8 cellular contexts compared by ENCODE assay signal in the genomic region with DNA sequence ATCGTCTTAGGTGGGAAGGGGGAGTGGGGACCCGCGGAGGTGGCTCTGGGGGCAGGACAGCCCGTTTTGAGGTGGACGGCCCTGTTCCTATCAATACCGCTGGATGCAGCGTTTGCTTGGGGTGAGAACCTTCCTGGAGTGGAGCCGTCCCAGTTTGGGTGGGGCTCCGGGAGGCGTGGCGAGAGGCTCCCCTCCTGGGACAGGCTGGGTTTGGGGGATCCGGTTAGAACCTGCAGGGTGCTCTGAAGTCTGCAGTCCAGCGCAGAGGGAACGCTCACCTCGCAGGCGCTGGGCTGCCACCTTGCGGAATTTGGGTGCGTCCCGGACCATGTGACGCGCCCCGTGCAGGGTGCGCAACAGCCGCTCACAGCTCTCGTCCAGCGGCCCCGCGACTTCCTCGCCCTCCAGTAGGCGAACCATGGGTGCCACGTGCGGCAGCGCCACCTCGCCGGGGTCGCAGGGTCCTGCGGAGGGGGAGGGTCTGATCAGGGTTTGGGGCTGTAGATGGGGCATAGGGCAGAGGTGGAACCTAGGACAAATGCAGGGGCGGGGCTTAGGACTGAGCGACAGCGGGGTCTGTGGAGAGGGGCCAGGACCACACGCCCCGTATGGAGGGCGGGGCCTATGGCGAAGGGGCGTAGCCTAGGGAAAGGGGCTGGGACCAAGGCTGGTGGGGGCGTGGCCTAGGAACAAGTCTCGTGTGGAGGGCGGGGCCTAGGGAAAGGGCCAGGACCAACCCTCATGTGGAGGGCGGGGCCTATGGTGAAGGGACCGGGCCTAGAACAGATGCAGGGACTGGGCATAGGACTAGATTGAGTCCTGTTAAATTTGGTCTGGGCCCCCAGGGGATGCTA. TPM values are rescaled to one million over a fixed set of nuclear protein-coding genes. Genes with fewer than 3 reads are reported as not detected.
DNase-seq lines count a peak whose midpoint lies in the region; ATAC-seq and TF ChIP-seq lines count a peak whose summit lies in the region.

No MANE protein-coding gene starts in this region.

- H3K9me3 ChIP-seq in RWPE2 (ENCODE audit: severe bottlenecking), result no peaks in the 10 kb centered on the region
- H3K9me3 ChIP-seq in sigmoid colon, result no peaks in the 10 kb centered on the region

- H3K27ac ChIP-seq in RWPE2 (ENCODE audit: poor library complexity, severe bottlenecking), result no peak overlapping the region
- peak overlapping the region; percentile 67 to 77 (median 71) for H3K27ac ChIP-seq in sigmoid colon

- H3K4me3 ChIP-seq in RWPE2 (ENCODE audit: severe bottlenecking), result no peak overlapping the region
- H3K4me3 ChIP-seq in sigmoid colon, result peak overlapping the region; percentile 9 to 49 (median 40)

- ATAC-seq in HG02973 (IDR thresholded peaks at IDR 0.05; ENCODE audit: unreplicated experiment) (peak; percentile 67), RWPE2 (ENCODE audit: low read depth) (peak; percentile 76), left cardiac atrium (peak; percentile 85 to 86)

- intact Hi-C loops in left cardiac atrium (cut with DNase I) (no loop called here), sigmoid colon (cut with DNase I) (loop anchor here (5.0 kb wide), 1 partner anchor 109 kb away; no protein-coding TSS in a partner anchor)

- no peak for TF ChIP-seq CTCF in RWPE2 (IDR thresholded peaks at IDR 0.05; ENCODE audit: poor library complexity, severe bottlenecking)
- peak; percentile 18 to 48 (median 34) for TF ChIP-seq CTCF in sigmoid colon (IDR thresholded peaks at IDR 0.05)

- H3K4me1 ChIP-seq in RWPE2 (ENCODE audit: insufficient read depth, poor library complexity, severe bottlenecking), result no peaks in the 10 kb centered on the region
- H3K4me1 ChIP-seq in sigmoid colon, result peaks cover 0 to 16% (median 14%) of the 10 kb centered on the region in 4 donors

- WGBS in sigmoid colon, 2 donors, result 2 to 8% methylated on average over 50 of the region's 50 CpGs

- H3K36me3 ChIP-seq in RWPE2 (ENCODE audit: low read depth) (peaks cover 92% of the 10 kb centered on the region), sigmoid colon (peaks cover 10 to 41% (median 35%) of the 10 kb centered on the region in 4 donors)

- no peak for TF ChIP-seq EP300 in sigmoid colon (IDR thresholded peaks at IDR 0.05)

- TF ChIP-seq POLR2A in sigmoid colon (IDR thresholded peaks at IDR 0.05), result peak in 1 of 2 donors; percentile 21

- DNase-seq in activated gamma-delta T cell treated with Interleukin-2 at 50 U/mL for 16 hours, result peak; percentile 70
- DNase-seq in activated gamma-delta T cell (lab: John Stamatoyannopoulos, UW), result no peak
- no peak for DNase-seq in RWPE2 (ENCODE audit: low spot score)
- peak; percentile 79 for DNase-seq in activated naive CD4-positive, alpha-beta T cell treated with Interleukin-2 at 50 U/mL for 16 hours
- DNase-seq in left cardiac atrium, result peak; percentile 84
- DNase-seq in sigmoid colon, result peak; percentile 92
- no peak for DNase-seq in NK-92 treated with Interleukin-12 subunit alpha and Interleukin-12 subunit beta, amount 100 ng/mL, for 24 hours (lab: John Stamatoyannopoulos, UW)

- H3K27me3 ChIP-seq in RWPE2 (ENCODE audit: insufficient read depth, poor library complexity, severe bottlenecking) (no peaks in the 10 kb centered on the region), sigmoid colon (no peaks in the 10 kb centered on the region)

RNA-seq across cellular contexts. Expression of gene SH2D3A, which starts 13.8 kb away (rescaled TPM):
- under 1 TPM; 0.47 to 0.65 TPM for total RNA-seq in left cardiac atrium
- under 1 TPM in 1 of 4 donors, not detected in 3; 0.66 TPM for total RNA-seq in sigmoid colon
- polyA plus RNA-seq in sigmoid colon, result 10 to 100 TPM; 23.8 to 42.7 (median 30.0) TPM

RNA-seq across cellular contexts. Expression of gene TRIP10, which starts 13.9 kb away (rescaled TPM):
- total RNA-seq in left cardiac atrium (10 to 100 TPM; 67.5 to 74.0 TPM), sigmoid colon (100 to 1,000 TPM in 1 of 4 donors, 10 to 100 TPM in 3; 73.1 to 117 (median 90.1) TPM)
- polyA plus RNA-seq in sigmoid colon, result 10 to 100 TPM; 49.5 to 76.7 (median 70.3) TPM

RNA-seq across cellular contexts. Expression of gene GPR108, which starts 16.0 kb away (rescaled TPM):
- total RNA-seq in left cardiac atrium (10 to 100 TPM; 25.7 to 35.4 TPM), sigmoid colon (10 to 100 TPM; 44.5 to 67.3 (median 58.8) TPM)
- polyA plus RNA-seq in sigmoid colon, result 10 to 100 TPM; 39.0 to 91.1 (median 53.4) TPM

RNA-seq across cellular contexts. Expression of gene VAV1, which starts 19.1 kb away (rescaled TPM):
- total RNA-seq in left cardiac atrium, result 1 to 10 TPM; 3.9 to 7.4 TPM
- total RNA-seq in sigmoid colon, result 1 to 10 TPM; 3.0 to 4.6 (median 4.3) TPM
- polyA plus RNA-seq in sigmoid colon, result 10 to 100 TPM in 1 of 3 donors, 1 to 10 TPM in 2; 2.4 to 18.9 (median 3.7) TPM

RNA-seq across cellular contexts. Expression of gene C3, which starts 33.0 kb away (rescaled TPM):
- 1,000 to 10,000 TPM in 1 of 2 donors, 100 to 1,000 TPM in 1; 373 to 1,073 TPM for total RNA-seq in left cardiac atrium
- 1,000 to 10,000 TPM in 1 of 4 donors, 100 to 1,000 TPM in 3; 317 to 1,284 (median 452) TPM for total RNA-seq in sigmoid colon
- 100 to 1,000 TPM in 1 of 3 donors, 10 to 100 TPM in 1, 1 to 10 TPM in 1; 9.0 to 313 (median 66.7) TPM for polyA plus RNA-seq in sigmoid colon

Comparison
In these comparisons a context has a peak if more than half of its experiments do, and no peak if none do; other contexts are left out.
1. DNase-seq: peak in activated gamma-delta T cell treated with Interleukin-2 at 50 U/mL for 16 hours (single experiment), activated naive CD4-positive, alpha-beta T cell treated with Interleukin-2 at 50 U/mL for 16 hours (single experiment), left cardiac atrium (single experiment) and sigmoid colon (single experiment); none in activated gamma-delta T cell (single experiment), RWPE2 (single experiment) and NK-92 treated with Interleukin-12 subunit alpha and Interleukin-12 subunit beta, amount 100 ng/mL, for 24 hours (single experiment).
2. Peak in every context shown above with its lines, with median percentiles within 50 percentile points of each other: ATAC-seq.